In the genomic region with DNA sequence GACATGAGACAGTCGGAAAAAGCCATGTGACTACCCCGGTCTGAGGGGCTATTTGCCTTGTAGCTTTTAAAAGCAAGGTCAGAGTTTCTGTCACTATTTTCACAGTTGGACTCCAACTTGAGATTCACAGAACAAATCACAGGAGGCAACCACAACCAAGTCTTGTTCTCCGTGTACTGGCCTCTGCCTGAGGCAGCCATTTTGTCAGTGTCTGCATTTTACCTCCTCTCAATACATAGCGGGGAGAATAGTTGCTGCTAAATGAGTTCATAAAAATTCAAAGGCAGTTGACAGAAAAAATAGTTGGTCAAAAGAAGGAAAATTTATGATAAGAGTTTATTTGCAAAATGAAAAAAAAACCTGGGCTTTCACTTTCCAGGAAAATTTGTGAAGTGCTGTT, we compare ENCODE assay signal across 27 cellular contexts.
"Had no signal": no experiment of that assay in that cellular context is flagged by ENCODE, and none has a peak within 500 bp of the region (broad histone marks: within the 10 kb centered on the region; RNA-seq: fewer than 3 reads in every experiment).

No MANE protein-coding gene starts in this region.

- H3K36me3 ChIP-seq: colonic mucosa, right lobe of liver, suprapubic skin, transverse colon, upper lobe of right lung, vagina had no signal

- H3K4me1 ChIP-seq: colonic mucosa, parathyroid adenoma, right lobe of liver, suprapubic skin, transverse colon, upper lobe of right lung, vagina had no signal

- H3K9me3 Mint-ChIP-seq: nephron had no signal

- H3K27ac ChIP-seq: colonic mucosa, parathyroid adenoma, right lobe of liver, suprapubic skin, transverse colon, upper lobe of right lung, vagina had no signal

- H3K27me3 Mint-ChIP-seq: dendritic cell treated with granulocyte-macrophage colony-stimulating factor and Interleukin-4, amounts not matched to agents 40 ng/mL and 50 ng/mL, for 4 days; naive thymus-derived CD4-positive, alpha-beta T cell; progenitor cell of endocrine pancreas; stimulated activated naive CD8-positive, alpha-beta T cell treated with anti-CD3 and anti-CD28 coated beads, Interleukin-15, amount 100 ng/mL, for 72 hours had no signal

- H3K27ac Mint-ChIP-seq: dendritic cell treated with granulocyte-macrophage colony-stimulating factor and Interleukin-4, amounts not matched to agents 40 ng/mL and 50 ng/mL, for 4 days; immature natural killer cell; naive thymus-derived CD4-positive, alpha-beta T cell; nephron; progenitor cell of endocrine pancreas; stimulated activated naive CD8-positive, alpha-beta T cell treated with anti-CD3 and anti-CD28 coated beads, Interleukin-15, amount 100 ng/mL, for 72 hours had no signal

- H3K4me3 Mint-ChIP-seq: dendritic cell treated with granulocyte-macrophage colony-stimulating factor and Interleukin-4, amounts not matched to agents 40 ng/mL and 50 ng/mL, for 4 days; immature natural killer cell; naive thymus-derived CD4-positive, alpha-beta T cell; nephron; stimulated activated naive CD8-positive, alpha-beta T cell treated with anti-CD3 and anti-CD28 coated beads, Interleukin-15, amount 100 ng/mL, for 72 hours had no signal

- H3K4me3 ChIP-seq: colonic mucosa, right lobe of liver, suprapubic skin, transverse colon, upper lobe of right lung, vagina had no signal

- H2AFZ ChIP-seq: parathyroid adenoma had no signal

- ATAC-seq: left lobe of liver; naive thymus-derived CD4-positive, alpha-beta T cell; right lobe of liver; stimulated activated naive CD8-positive, alpha-beta T cell treated with anti-CD3 and anti-CD28 coated beads, Interleukin-15, amount 100 ng/mL, for 72 hours; upper lobe of right lung had no signal

- H3K9me3 ChIP-seq: colonic mucosa, right lobe of liver, suprapubic skin, transverse colon, upper lobe of right lung, vagina had no signal

- H3K79me2 ChIP-seq: parathyroid adenoma had no signal

- H3K27me3 ChIP-seq: colonic mucosa, right lobe of liver, suprapubic skin, transverse colon, upper lobe of right lung, vagina had no signal

- H3K36me3 Mint-ChIP-seq: naive thymus-derived CD4-positive, alpha-beta T cell had no signal

- FAIRE-seq: frontal cortex, small intestine had no signal

- H3K9ac ChIP-seq: parathyroid adenoma had no signal

- DNase-seq: colonic mucosa; effector CD8-positive, alpha-beta T cell; erythroblast; hypothalamus; immature natural killer cell; islet precursor cell; mesendoderm; midbrain; naive thymus-derived CD4-positive, alpha-beta T cell; right lobe of liver; small intestine; stimulated activated CD4-positive, alpha-beta T cell treated with anti-CD3 and anti-CD28 coated beads, Interleukin-12 subunit alpha, Interleukin-12 subunit beta, amount 100 ng/mL, for 4 hours; stimulated activated CD4-positive, alpha-beta T cell treated with anti-CD3 and anti-CD28 coated beads, Interleukin-1b, Interleukin-23, amount 100 ng/mL, for 48 hours; stimulated activated CD4-positive, alpha-beta T cell treated with anti-CD3 and anti-CD28 coated beads, Interleukin-4, amount 100 ng/mL, for 1 hour; stimulated activated CD8-positive, alpha-beta memory T cell treated with anti-CD3 and anti-CD28 coated beads, Interleukin-4, amount 100 ng/mL, for 48 hours; stimulated activated naive CD4-positive, alpha-beta T cell; stimulated activated naive CD8-positive, alpha-beta T cell treated with anti-CD3 and anti-CD28 coated beads, Interleukin-15, amount 100 ng/mL, for 72 hours; transverse colon; upper lobe of right lung had no signal

- H3K4me1 Mint-ChIP-seq: immature natural killer cell; naive thymus-derived CD4-positive, alpha-beta T cell; nephron; stimulated activated naive CD8-positive, alpha-beta T cell treated with anti-CD3 and anti-CD28 coated beads, Interleukin-15, amount 100 ng/mL, for 72 hours had no signal
